ENCODE assay signal across 8 cellular contexts in the genomic region with DNA sequence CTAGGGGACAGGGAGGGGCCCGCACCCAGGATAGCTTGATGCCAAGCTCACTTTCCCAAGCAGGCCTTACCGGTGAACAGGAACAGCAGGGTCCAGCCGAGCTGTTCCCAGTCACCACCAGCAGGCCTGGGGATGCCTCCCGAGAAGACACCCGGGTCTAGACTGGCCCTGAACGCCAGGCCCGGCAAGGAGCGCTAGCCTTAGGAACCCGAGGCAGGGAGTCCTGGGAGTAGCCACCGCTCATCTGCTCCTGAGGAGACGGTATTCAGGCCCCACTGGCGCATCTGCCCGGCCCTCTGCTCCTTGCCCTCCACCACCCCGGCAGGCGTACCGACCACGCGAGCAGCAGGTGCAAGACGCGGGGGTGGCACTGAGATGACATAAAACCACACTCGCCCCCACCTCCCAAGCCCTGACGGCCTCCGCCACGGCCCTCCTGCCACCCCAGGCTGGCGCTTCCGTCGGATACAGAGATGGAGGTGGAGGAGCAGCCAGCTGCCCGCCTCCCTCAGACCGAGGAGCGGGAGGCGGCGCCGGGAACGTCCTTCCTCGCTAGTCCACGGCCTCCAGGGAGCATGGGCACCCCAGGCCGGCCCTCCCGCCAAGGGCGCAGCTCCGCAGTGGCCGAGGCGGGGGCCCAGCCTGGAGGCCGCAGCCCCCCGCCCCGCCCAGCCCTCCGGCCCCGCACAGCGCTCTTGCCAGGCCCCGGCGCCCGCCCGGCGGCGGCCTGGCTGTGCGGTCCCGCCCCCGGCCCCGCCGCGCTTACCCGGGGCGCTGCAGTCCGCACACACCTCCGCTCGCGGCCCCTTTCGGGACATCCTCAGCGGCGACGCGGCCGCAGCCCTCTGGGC. TPM values are rescaled to one million over a fixed set of nuclear protein-coding genes. Genes with fewer than 3 reads are reported as not detected.
DNase-seq lines count a peak whose midpoint lies in the region; ATAC-seq and TF ChIP-seq lines count a peak whose summit lies in the region.

No MANE protein-coding gene starts in this region.

- H3K27ac Mint-ChIP-seq in activated CD4-positive, alpha-beta T cell treated with anti-CD3 and anti-CD28 coated beads, Interleukin-2, amount 10 ng/mL, durations not matched to agents 24 days and 14 days = peak overlapping the region; percentile 89
- peak overlapping the region; percentile 86 to 89 for H3K27ac Mint-ChIP-seq in effector memory CD8-positive, alpha-beta T cell
- H3K27ac Mint-ChIP-seq in type B pancreatic cell = peak overlapping the region; percentile 78

- H3K4me2 ChIP-seq in BLaER1 = peak overlapping the region; percentile 99
- H3K4me2 ChIP-seq in IMR-90 (ENCODE audit: low read depth, low read length) = peak overlapping the region; percentile 92

- 0 out of 2 replicates have a peak overlapping the region, but pooled peaks have one; percentile 18 for H3K56ac ChIP-seq in IMR-90 (ENCODE audit: extremely low read depth, insufficient read depth, low read length)

- peak overlapping the region; percentile 43 for H2BK5ac ChIP-seq in IMR-90 (ENCODE audit: low read depth, low read length, poor library complexity, severe bottlenecking)

- WGBS in IMR-90 (ENCODE audit: extremely low coverage in 2 of 2, insufficient read length in 1 of 2), 2 experiments = 1% methylated on average over 16 of the region's 72 CpGs; no CpG with 5 or more reads in 1 of the 2 experiments

- peak overlapping the region; percentile 95 for H3K9ac ChIP-seq in BLaER1
- H3K9ac ChIP-seq in IMR-90 (ENCODE audit: low read depth, low read length) = peak overlapping the region; percentile 76

- no peak overlapping the region for H2BK20ac ChIP-seq in IMR-90 (ENCODE audit: low read depth, low read length)

- H3K14ac ChIP-seq in IMR-90 (replicated peaks; ENCODE audit: low read depth, low read length) = peak overlapping the region; percentile 77

- H3K4ac ChIP-seq in IMR-90 (ENCODE audit: low read depth, low read length) = peak overlapping the region; percentile 77

- H4K8ac ChIP-seq in IMR-90 (ENCODE audit: low read depth in 2 of 2, low read length in 2 of 2) = peak overlapping the region in 1 of 2 experiments; percentile 30; a peak in 2 of 4 replicates

- H3K23ac ChIP-seq in IMR-90 (ENCODE audit: low read depth, low read length) = peak overlapping the region; percentile 79

- H3K4me1 ChIP-seq in BLaER1 (peaks cover 74% of the 10 kb centered on the region), IMR-90 (ENCODE audit: control insufficient read depth, insufficient read depth, low read length) (peaks cover 44% of the 10 kb centered on the region)

- H3K9me1 ChIP-seq in IMR-90 (ENCODE audit: insufficient read depth, low read length) = peaks cover 26% of the 10 kb centered on the region

- H2BK15ac ChIP-seq in IMR-90 (ENCODE audit: low read depth, low read length) = no peak overlapping the region

- peak overlapping the region; percentile 91 for H3K4me3 Mint-ChIP-seq in activated CD4-positive, alpha-beta T cell treated with anti-CD3 and anti-CD28 coated beads, Interleukin-2, amount 10 ng/mL, durations not matched to agents 24 days and 14 days
- H3K4me3 Mint-ChIP-seq in effector memory CD8-positive, alpha-beta T cell = peak overlapping the region; percentile 88 to 93
- peak overlapping the region; percentile 92 for H3K4me3 Mint-ChIP-seq in type B pancreatic cell

- H3K4me1 Mint-ChIP-seq in activated CD4-positive, alpha-beta T cell treated with anti-CD3 and anti-CD28 coated beads, Interleukin-2, amount 10 ng/mL, durations not matched to agents 24 days and 14 days = peaks cover 56% of the 10 kb centered on the region
- peaks cover 47 to 62% of the 10 kb centered on the region in 2 donors for H3K4me1 Mint-ChIP-seq in effector memory CD8-positive, alpha-beta T cell (ENCODE audit: low read depth in 2 of 2)
- peaks cover 31% of the 10 kb centered on the region for H3K4me1 Mint-ChIP-seq in type B pancreatic cell (ENCODE audit: unreplicated experiment)

- DNase-seq in IMR-90 (peak; percentile 29), myocyte (ENCODE audit: low read depth) (peak; percentile 83), type B pancreatic cell (ENCODE audit: extremely low spot score, unreplicated experiment) (no peak)
- peak; percentile 84 for DNase-seq in activated CD4-positive, alpha-beta T cell treated with anti-CD3 and anti-CD28 coated beads, Interleukin-2, amount 10 ng/mL, durations not matched to agents 24 days and 14 days
- peak; percentile 53 to 66 (median 62) for DNase-seq in effector memory CD8-positive, alpha-beta T cell

- no peak overlapping the region for H3K18ac ChIP-seq in IMR-90 (ENCODE audit: low read depth, low read length)

- intact Hi-C loops in IMR-90 (cut with micrococcal nuclease) = loop anchor here (1.0 kb wide), 2 partner anchors 8 to 294 kb away; a partner anchor contains a TSS
- intact Hi-C loops in activated CD4-positive, alpha-beta T cell treated with anti-CD3 and anti-CD28 coated beads, Interleukin-2, amount 10 ng/mL, durations not matched to agents 24 days and 14 days (cut with micrococcal nuclease) = loop anchor here (1.0 kb wide), 1 partner anchor 20 kb away; a partner anchor contains a TSS

- ATAC-seq in GM19397 (IDR thresholded peaks at IDR 0.05; ENCODE audit: unreplicated experiment) = peak; percentile 20
- peak; percentile 8 for ATAC-seq in IMR-90 (ENCODE audit: low read depth)
- ATAC-seq in effector memory CD8-positive, alpha-beta T cell (replicated peaks) = peak; percentile 56
- no peak for ATAC-seq in GM19395 (IDR thresholded peaks at IDR 0.05; ENCODE audit: unreplicated experiment)

- TF ChIP-seq POLR2A in IMR-90 (IDR thresholded peaks at IDR 0.05; ENCODE audit: low read depth, low read length) = no peak

- peaks cover 2% of the 10 kb centered on the region for H3K36me3 Mint-ChIP-seq in activated CD4-positive, alpha-beta T cell treated with anti-CD3 and anti-CD28 coated beads, Interleukin-2, amount 10 ng/mL, durations not matched to agents 24 days and 14 days (ENCODE audit: low read depth)
- peaks cover 8% of the 10 kb centered on the region for H3K36me3 Mint-ChIP-seq in effector memory CD8-positive, alpha-beta T cell (ENCODE audit: insufficient read depth)
- no peaks in the 10 kb centered on the region for H3K36me3 Mint-ChIP-seq in type B pancreatic cell

- H2AK5ac ChIP-seq in IMR-90 (ENCODE audit: low read depth, low read length) = peak overlapping the region; percentile 73

- peak overlapping the region; percentile 21; the same call in 1 of the 2 replicates for H4K91ac ChIP-seq in IMR-90 (ENCODE audit: insufficient read depth, low read depth, low read length)

- H3K36me3 ChIP-seq in BLaER1 (peaks cover 2% of the 10 kb centered on the region), IMR-90 (ENCODE audit: control insufficient read depth, insufficient read depth, low read length) (no peaks in the 10 kb centered on the region)

- dilution Hi-C loops in IMR-90 (cut with HindIII; ENCODE audit: low sequenced_read_pairs, unreplicated experiment) = no loop called here

- no peak overlapping the region for H2BK120ac ChIP-seq in IMR-90 (ENCODE audit: low read depth, low read length)

- H3K9me3 Mint-ChIP-seq in activated CD4-positive, alpha-beta T cell treated with anti-CD3 and anti-CD28 coated beads, Interleukin-2, amount 10 ng/mL, durations not matched to agents 24 days and 14 days = no peaks in the 10 kb centered on the region
- H3K9me3 Mint-ChIP-seq in effector memory CD8-positive, alpha-beta T cell = no peaks in the 10 kb centered on the region
- H3K9me3 Mint-ChIP-seq in type B pancreatic cell = no peaks in the 10 kb centered on the region

- H3K27me3 ChIP-seq in BLaER1 (no peaks in the 10 kb centered on the region), IMR-90 (ENCODE audit: control insufficient read depth, insufficient read depth, low read length) (no peaks in the 10 kb centered on the region)

- CTCF ChIA-PET in IMR-90 (lab: Yijun Ruan, JAX) = interaction anchor here (1.1 kb wide), 1 partner anchor 16 kb away, joined by 3 read pairs; no protein-coding TSS in a partner anchor

- no peak for TF ChIP-seq RAD21 in IMR-90 (IDR thresholded peaks at IDR 0.05; ENCODE audit: low read length)

- in situ Hi-C loops in IMR-90 (cut with MboI; ENCODE audit: low sequenced_read_pairs) = no loop called here

- H3K79me1 ChIP-seq in IMR-90 (ENCODE audit: low read depth in 1 of 2, low read length in 2 of 2) = peaks cover 26 to 63% of the 10 kb centered on the region in 2 experiments

- H3K4me3 ChIP-seq in BLaER1 (peak overlapping the region; percentile 97), IMR-90 (ENCODE audit: insufficient read depth, low read depth, low read length) (peak overlapping the region; percentile 85)

- TF ChIP-seq CTCF in IMR-90 (conservative IDR thresholded peaks at IDR 0.05; ENCODE audit: low read depth, low read length) (no peak), type B pancreatic cell (conservative IDR thresholded peaks at IDR 0.05) (peak; percentile 37)

- H2AK9ac ChIP-seq in IMR-90 (replicated peaks; ENCODE audit: low read depth, low read length, poor library complexity) = peak overlapping the region; percentile 93

- peak overlapping the region; percentile 80 for H2AFZ ChIP-seq in IMR-90 (replicated peaks; ENCODE audit: low read length, poor library complexity)

- H3K9me3 ChIP-seq in BLaER1 (no peaks in the 10 kb centered on the region), IMR-90 (ENCODE audit: control insufficient read depth, insufficient read depth, low read length) (no peaks in the 10 kb centered on the region)

- BruUV-seq in IMR-90 (replicated peaks; lab: Mats Ljungman, UMichigan) = no TSS peak

- H3K27ac ChIP-seq in BLaER1 (peak overlapping the region; percentile 93), IMR-90 (ENCODE audit: insufficient read depth, low read length) (peak overlapping the region; percentile 59)

- POLR2A ChIA-PET in IMR-90 (lab: Charles Lee; ENCODE audit: unreplicated experiment) = no interaction called here

- peaks cover 56% of the 10 kb centered on the region for H4K20me1 ChIP-seq in BLaER1
- H4K20me1 ChIP-seq in IMR-90 (ENCODE audit: insufficient read depth, low read length) = peaks cover 56% of the 10 kb centered on the region

- H3K27me3 Mint-ChIP-seq in activated CD4-positive, alpha-beta T cell treated with anti-CD3 and anti-CD28 coated beads, Interleukin-2, amount 10 ng/mL, durations not matched to agents 24 days and 14 days = no peaks in the 10 kb centered on the region
- no peaks in the 10 kb centered on the region for H3K27me3 Mint-ChIP-seq in effector memory CD8-positive, alpha-beta T cell
- no peaks in the 10 kb centered on the region for H3K27me3 Mint-ChIP-seq in type B pancreatic cell

- no peak overlapping the region for H4K5ac ChIP-seq in IMR-90 (ENCODE audit: low read depth, low read length)

RNA-seq across cellular contexts. Expression of a gene that starts 0.7 kb away (rescaled TPM):
- total RNA-seq in IMR-90 (2012; rRNA removed) = 13.3 and 14.2 TPM in 2 replicates
- 34.2 and 37.1 TPM in 2 replicates for polyA plus RNA-seq in IMR-90 (2012; rRNA removed)
- polyA plus RNA-seq in IMR-90 (2012; cell fraction: cytosol; rRNA removed) = 25.3 and 30.3 TPM in 2 replicates
- polyA plus RNA-seq in IMR-90 (2012; cell fraction: nucleus; rRNA removed; ENCODE audit: low replicate concordance) = 57.7 and 127 TPM in 2 replicates
- total RNA-seq in activated CD4-positive, alpha-beta T cell treated with anti-CD3 and anti-CD28 coated beads, Interleukin-2, amount 10 ng/mL, durations not matched to agents 24 days and 14 days = 91.3 and 91.4 TPM in 2 replicates
- 64.7 and 71.2 TPM in 2 replicates for total RNA-seq in myocyte
- polyA plus RNA-seq in myocyte (2012) = 37.5 TPM
- total RNA-seq in type B pancreatic cell (ENCODE audit: low replicate concordance) = 44.0 and 66.7 TPM in 2 replicates

RNA-seq across cellular contexts. Expression of a gene that starts 4.1 kb away (rescaled TPM):
- 0.90 and 1.1 TPM in 2 replicates for total RNA-seq in IMR-90 (2012; rRNA removed)
- polyA plus RNA-seq in IMR-90 (2012; rRNA removed) = 4.0 and 5.2 TPM in 2 replicates
- 1.9 and 4.4 TPM in 2 replicates for polyA plus RNA-seq in IMR-90 (2012; cell fraction: cytosol; rRNA removed)
- polyA plus RNA-seq in IMR-90 (2012; cell fraction: nucleus; rRNA removed; ENCODE audit: low replicate concordance) = 27.5 and 68.3 TPM in 2 replicates
- 43.1 and 49.8 TPM in 2 replicates for total RNA-seq in activated CD4-positive, alpha-beta T cell treated with anti-CD3 and anti-CD28 coated beads, Interleukin-2, amount 10 ng/mL, durations not matched to agents 24 days and 14 days
- 29.1 and 41.2 TPM in 2 replicates for total RNA-seq in myocyte
- polyA plus RNA-seq in myocyte (2012) = 13.0 TPM
- total RNA-seq in type B pancreatic cell (ENCODE audit: low replicate concordance) = 21.0 and 50.5 TPM in 2 replicates

RNA-seq across cellular contexts. Expression of a gene that starts 20.3 kb away (rescaled TPM):
- total RNA-seq in IMR-90 (2012; rRNA removed) (18.3 and 22.0 TPM in 2 replicates), myocyte (44.3 and 46.7 TPM in 2 replicates), type B pancreatic cell (ENCODE audit: low replicate concordance) (38.9 and 50.3 TPM in 2 replicates)
- 48.3 and 53.1 TPM in 2 replicates for polyA plus RNA-seq in IMR-90 (2012; rRNA removed)
- polyA plus RNA-seq in IMR-90 (2012; cell fraction: cytosol; rRNA removed) = 41.4 and 69.6 TPM in 2 replicates
- polyA plus RNA-seq in IMR-90 (2012; cell fraction: nucleus; rRNA removed; ENCODE audit: low replicate concordance) = 126 and 323 TPM in 2 replicates
- 69.7 and 77.9 TPM in 2 replicates for total RNA-seq in activated CD4-positive, alpha-beta T cell treated with anti-CD3 and anti-CD28 coated beads, Interleukin-2, amount 10 ng/mL, durations not matched to agents 24 days and 14 days
- 38.4 TPM for polyA plus RNA-seq in myocyte (2012)

RNA-seq across cellular contexts. Expression of a gene that starts 21.9 kb away (rescaled TPM):
- total RNA-seq in IMR-90 (2012; rRNA removed) (3.1 and 3.2 TPM in 2 replicates), myocyte (7.9 and 8.5 TPM in 2 replicates), type B pancreatic cell (ENCODE audit: low replicate concordance) (11.6 and 12.2 TPM in 2 replicates)
- polyA plus RNA-seq in IMR-90 (2012; rRNA removed) = 4.5 and 4.6 TPM in 2 replicates
- polyA plus RNA-seq in IMR-90 (2012; cell fraction: cytosol; rRNA removed) = 3.3 and 4.4 TPM in 2 replicates
- polyA plus RNA-seq in IMR-90 (2012; cell fraction: nucleus; rRNA removed; ENCODE audit: low replicate concordance) = 3.2 and 4.0 TPM in 2 replicates
- 20.0 and 20.1 TPM in 2 replicates for total RNA-seq in activated CD4-positive, alpha-beta T cell treated with anti-CD3 and anti-CD28 coated beads, Interleukin-2, amount 10 ng/mL, durations not matched to agents 24 days and 14 days
- polyA plus RNA-seq in myocyte (2012) = 7.7 TPM

RNA-seq across cellular contexts. Expression of a gene that starts 33.9 kb away (rescaled TPM):
- 2.8 and 3.4 TPM in 2 replicates for total RNA-seq in IMR-90 (2012; rRNA removed)
- polyA plus RNA-seq in IMR-90 (2012; rRNA removed) = 7.6 and 7.8 TPM in 2 replicates
- polyA plus RNA-seq in IMR-90 (2012; cell fraction: cytosol; rRNA removed) = 1.4 and 2.8 TPM in 2 replicates
- 139 and 203 TPM in 2 replicates for polyA plus RNA-seq in IMR-90 (2012; cell fraction: nucleus; rRNA removed; ENCODE audit: low replicate concordance)
- 5.6 and 6.4 TPM in 2 replicates for total RNA-seq in activated CD4-positive, alpha-beta T cell treated with anti-CD3 and anti-CD28 coated beads, Interleukin-2, amount 10 ng/mL, durations not matched to agents 24 days and 14 days
- 254 and 269 TPM in 2 replicates for total RNA-seq in myocyte
- 102 TPM for polyA plus RNA-seq in myocyte (2012)
- 2.0 and 6.8 TPM in 2 replicates for total RNA-seq in type B pancreatic cell (ENCODE audit: low replicate concordance)

Comparison
In these comparisons a context has a peak if more than half of its experiments do, and no peak if none do; other contexts are left out.
1. RNA of a gene that starts 4.1 kb away (total RNA-seq): 21.0 to 50.5 TPM in type B pancreatic cell, 43.1 to 49.8 TPM in activated CD4-positive, alpha-beta T cell treated with anti-CD3 and anti-CD28 coated beads, Interleukin-2, amount 10 ng/mL, durations not matched to agents 24 days and 14 days and 29.1 to 41.2 TPM in myocyte; 0.90 to 1.1 TPM in IMR-90; every median in the first group is over 10 times any median in the second.
2. Peak in every context shown above with its lines, with median percentiles within 50 percentile points of each other: H3K27ac Mint-ChIP-seq and H3K4me3 Mint-ChIP-seq.